Comparison of ENCODE assay signal across 10 cellular contexts in genomic region chr10:31749293-31749692, GRCh38.
A peak's percentile ranks its signal among the peaks of the same experiment; 100 is the strongest.
DNase-seq lines count a peak whose midpoint lies in the region; ATAC-seq and TF ChIP-seq lines count a peak whose summit lies in the region.
"Had no signal": no experiment of that assay in that cellular context is flagged by ENCODE, and none has a peak within 500 bp of the region (broad histone marks: within the 10 kb centered on the region; RNA-seq: fewer than 3 reads in every experiment).

No MANE protein-coding gene starts in this region.

- H4K91ac ChIP-seq in neuronal stem cell (ENCODE audit: low read depth, low read length, poor library complexity), result no peak overlapping the region

- no peaks in the 10 kb centered on the region for H3K27me3 ChIP-seq in neuronal stem cell (ENCODE audit: control insufficient read depth in 3 of 3, insufficient read depth in 3 of 3, low read depth in 1 of 3, low read length in 3 of 3)
- H3K27me3 ChIP-seq: esophagus squamous epithelium had no signal

- H3K23ac ChIP-seq in neuronal stem cell (ENCODE audit: low read depth, low read length, poor library complexity), result no peak overlapping the region

- peak; percentile 56 for ATAC-seq in WTC11
- ATAC-seq in HG03432 (IDR thresholded peaks at IDR 0.05; ENCODE audit: unreplicated experiment), result no peak
- no peak for ATAC-seq in GM19351 (IDR thresholded peaks at IDR 0.05; ENCODE audit: unreplicated experiment)
- ATAC-seq: activated T-cell treated with anti-CD3 and anti-CD28 coated beads, Interleukin-2, amount 50 U/mL, for 4 hours had no signal

- POLR2A ChIA-PET in WTC11 (lab: Charles Lee), result interaction anchor here (1.7 kb wide), 1 partner anchor 11 kb away, joined by 7 read pairs; no protein-coding TSS in a partner anchor
- POLR2A ChIA-PET in activated CD4-positive, alpha-beta memory T cell treated with anti-CD3 and anti-CD28 coated beads, Interleukin-2, amount 10 ng/mL, durations not matched to agents 7 days and 5 days (lab: Charles Lee), result interaction anchor here (1.3 kb wide), 1 partner anchor 11 kb away, joined by 7 read pairs; no protein-coding TSS in a partner anchor

- H3K27ac Mint-ChIP-seq in WTC11, result no peak overlapping the region
- no peak overlapping the region for H3K27ac Mint-ChIP-seq in activated CD4-positive, alpha-beta memory T cell treated with anti-CD3 and anti-CD28 coated beads, Interleukin-2, amount 10 ng/mL, durations not matched to agents 7 days and 5 days

- no peak overlapping the region for H2BK5ac ChIP-seq in neuronal stem cell (ENCODE audit: low read length)

- H3K36me3 ChIP-seq in neuronal stem cell (replicated peaks in 1 of 2; ENCODE audit: control insufficient read depth in 2 of 2, insufficient read depth in 2 of 2, low read length in 2 of 2), result no peaks in the 10 kb centered on the region
- H3K36me3 ChIP-seq: esophagus squamous epithelium had no signal

- peak overlapping the region; percentile 73 for H2AFZ ChIP-seq in neuronal stem cell (ENCODE audit: low read length)

- H3K4me1 Mint-ChIP-seq in WTC11, result peaks cover 6% of the 10 kb centered on the region
- H3K4me1 Mint-ChIP-seq in activated CD4-positive, alpha-beta memory T cell treated with anti-CD3 and anti-CD28 coated beads, Interleukin-2, amount 10 ng/mL, durations not matched to agents 7 days and 5 days, result peaks cover 31% of the 10 kb centered on the region

- H3K4me2 ChIP-seq in neuronal stem cell (ENCODE audit: insufficient read depth, low read length, poor library complexity, severe bottlenecking), result no peak overlapping the region

- H3K14ac ChIP-seq in neuronal stem cell (ENCODE audit: low read length), result no peak overlapping the region

- TF ChIP-seq CTCF in WTC11 (IDR thresholded peaks at IDR 0.05), result no peak

- no peak overlapping the region for H2AK5ac ChIP-seq in neuronal stem cell (ENCODE audit: low read depth, low read length)

- no peak overlapping the region for H3K4me3 Mint-ChIP-seq in WTC11
- H3K4me3 Mint-ChIP-seq in activated CD4-positive, alpha-beta memory T cell treated with anti-CD3 and anti-CD28 coated beads, Interleukin-2, amount 10 ng/mL, durations not matched to agents 7 days and 5 days, result no peak overlapping the region
- H3K4me3 Mint-ChIP-seq: activated T-cell treated with anti-CD3 and anti-CD28 coated beads, Interleukin-2, amount 50 U/mL, for 4 hours had no signal

- H2BK120ac ChIP-seq in neuronal stem cell (ENCODE audit: low read depth, low read length), result no peak overlapping the region

- no peak overlapping the region for H3K4ac ChIP-seq in neuronal stem cell (ENCODE audit: low read length)

- no peak overlapping the region for H3K9ac ChIP-seq in neuronal stem cell (ENCODE audit: low read depth, low read length, poor library complexity)

- H3K9me3 Mint-ChIP-seq in WTC11, result no peaks in the 10 kb centered on the region
- H3K9me3 Mint-ChIP-seq in activated CD4-positive, alpha-beta memory T cell treated with anti-CD3 and anti-CD28 coated beads, Interleukin-2, amount 10 ng/mL, durations not matched to agents 7 days and 5 days, result no peaks in the 10 kb centered on the region
- H3K9me3 Mint-ChIP-seq: activated T-cell treated with anti-CD3 and anti-CD28 coated beads, Interleukin-2, amount 50 U/mL, for 4 hours had no signal

- H2BK12ac ChIP-seq in neuronal stem cell (ENCODE audit: low read length), result peak overlapping the region; percentile 86

- peak overlapping the region; percentile 77 for H3K18ac ChIP-seq in neuronal stem cell (ENCODE audit: low read length)

- CTCF ChIA-PET in WTC11 (lab: Charles Lee), result no interaction called here
- CTCF ChIA-PET in activated CD4-positive, alpha-beta memory T cell treated with anti-CD3 and anti-CD28 coated beads, Interleukin-2, amount 10 ng/mL, durations not matched to agents 7 days and 5 days (lab: Charles Lee), result no interaction called here

- no peaks in the 10 kb centered on the region for H3K9me3 ChIP-seq in neuronal stem cell (replicated peaks in 1 of 2; ENCODE audit: control insufficient read depth in 2 of 2, insufficient read depth in 1 of 2, low read depth in 1 of 2, low read length in 2 of 2)
- H3K9me3 ChIP-seq: esophagus squamous epithelium had no signal

- no peaks in the 10 kb centered on the region for H3K27me3 Mint-ChIP-seq in WTC11 (ENCODE audit: low read depth)
- no peaks in the 10 kb centered on the region for H3K27me3 Mint-ChIP-seq in activated CD4-positive, alpha-beta memory T cell treated with anti-CD3 and anti-CD28 coated beads, Interleukin-2, amount 10 ng/mL, durations not matched to agents 7 days and 5 days

- H3K27ac ChIP-seq in neuronal stem cell (replicated peaks; ENCODE audit: low read length), result no peak overlapping the region

- WGBS in neuronal stem cell (ENCODE audit: extremely low coverage in 2 of 2, insufficient read length in 2 of 2, insufficient replicate concordance in 1 of 2), 2 donors, result no CpG with 5 or more reads among the region's 13 CpGs

- H4K8ac ChIP-seq in neuronal stem cell (ENCODE audit: low read depth, low read length), result no peak overlapping the region

- H3K4me1 ChIP-seq in neuronal stem cell (ENCODE audit: control insufficient read depth in 2 of 2, insufficient read depth in 1 of 2, low read depth in 1 of 2, low read length in 2 of 2), result peaks cover 13 to 14% of the 10 kb centered on the region in 2 donors

- H3K36me3 Mint-ChIP-seq in WTC11, result no peaks in the 10 kb centered on the region
- H3K36me3 Mint-ChIP-seq in activated CD4-positive, alpha-beta memory T cell treated with anti-CD3 and anti-CD28 coated beads, Interleukin-2, amount 10 ng/mL, durations not matched to agents 7 days and 5 days (ENCODE audit: low read depth), result no peaks in the 10 kb centered on the region

- no peak overlapping the region for H3K4me3 ChIP-seq in neuronal stem cell (ENCODE audit: low read length in 2 of 2)
- H3K4me3 ChIP-seq: esophagus squamous epithelium had no signal

- H2BK15ac ChIP-seq in neuronal stem cell (ENCODE audit: low read length), result no peak overlapping the region

- DNase-seq in COR-L47 (lab: John Stamatoyannopoulos, UW), result peak; percentile 67
- DNase-seq in NCI-H1105 (lab: John Stamatoyannopoulos, UW), result peak; percentile 32
- DNase-seq in WTC11 (ENCODE audit: low spot score), result no peak
- no peak for DNase-seq in neuronal stem cell (ENCODE audit: low spot score)
- DNase-seq in activated CD4-positive, alpha-beta memory T cell treated with anti-CD3 and anti-CD28 coated beads, Interleukin-2, amount 10 ng/mL, durations not matched to agents 7 days and 5 days, result no peak
- DNase-seq in LoVo (ENCODE audit: low spot score), result no peak
- DNase-seq: activated T-cell treated with anti-CD3 and anti-CD28 coated beads, Interleukin-2, amount 50 U/mL, for 4 hours; esophagus squamous epithelium had no signal

- no peaks in the 10 kb centered on the region for H3K79me1 ChIP-seq in neuronal stem cell (ENCODE audit: low read depth, low read length)

TF ChIP-seq in WTC11, 78 proteins besides CTCF, POLR2A, EP300 and RAD21 (continues in another document):
- TF ChIP-seq ZNF232 (CRISPR knock-in tag; IDR thresholded peaks at IDR 0.05) (no peak), ZNF425 (CRISPR knock-in tag; conservative IDR thresholded peaks at IDR 0.05) (no peak), USF1 (CRISPR knock-in tag; IDR thresholded peaks at IDR 0.05) (no peak), KAT7 (CRISPR knock-in tag; IDR thresholded peaks at IDR 0.05; ENCODE audit: borderline replicate concordance) (no peak), E2F1 (CRISPR knock-in tag; IDR thresholded peaks at IDR 0.05) (no peak), TCF7 (CRISPR knock-in tag; IDR thresholded peaks at IDR 0.05; ENCODE audit: low read depth) (no peak)

Comparison
In these comparisons a context has a peak if more than half of its experiments do, and no peak if none do; other contexts are left out.
1. DNase-seq: peak in COR-L47 (single experiment) and NCI-H1105 (single experiment); none in WTC11 (single experiment), neuronal stem cell (single experiment), activated CD4-positive, alpha-beta memory T cell treated with anti-CD3 and anti-CD28 coated beads, Interleukin-2, amount 10 ng/mL, durations not matched to agents 7 days and 5 days (single experiment) and LoVo (single experiment).